Comparison of ENCODE assay signal across 18 cellular contexts in genomic region chr18:31686572-31686971, GRCh38. TPM values are rescaled to one million over a fixed set of nuclear protein-coding genes. Genes with fewer than 3 reads are reported as not detected.
DNase-seq lines count a peak whose midpoint lies in the region; ATAC-seq and TF ChIP-seq lines count a peak whose summit lies in the region.
"Had no signal": no experiment of that assay in that cellular context is flagged by ENCODE, and none has a peak within 500 bp of the region (broad histone marks: within the 10 kb centered on the region; RNA-seq: fewer than 3 reads in every experiment).

No MANE protein-coding gene starts in this region.

- no peak overlapping the region for H3K27ac ChIP-seq in Karpas-422 (ENCODE audit: low read length)
- H3K27ac ChIP-seq: C4-2B had no signal

- no peak overlapping the region for H3K27ac Mint-ChIP-seq in activated naive CD8-positive, alpha-beta T cell
- no peak overlapping the region for H3K27ac Mint-ChIP-seq in activated naive CD8-positive, alpha-beta T cell treated with anti-CD3 and anti-CD28 coated beads, Interleukin-2, amount 50 U/mL, for 24 hours
- H3K27ac Mint-ChIP-seq in brain, result peak overlapping the region in 4 of 5 experiments; percentile 81 to 97 (median 94)
- H3K27ac Mint-ChIP-seq in progenitor cell of endocrine pancreas, result peak overlapping the region; percentile 97
- H3K27ac Mint-ChIP-seq: activated CD4-positive, alpha-beta T cell treated with anti-CD3 and anti-CD28 coated beads, Interleukin-2, amount 10 ng/mL, durations not matched to agents 7 days and 5 days had no signal

- TF ChIP-seq CTCF in brain (conservative IDR thresholded peaks at IDR 0.05), result no peak
- no peak for TF ChIP-seq CTCF in progenitor cell of endocrine pancreas (IDR thresholded peaks at IDR 0.05; ENCODE audit: unreplicated experiment)

- H3K4me3 ChIP-seq in Karpas-422 (ENCODE audit: low read length), result no peak overlapping the region
- H3K4me3 ChIP-seq: MG63, mucosa of descending colon had no signal

- no peaks in the 10 kb centered on the region for H3K9me3 ChIP-seq in Karpas-422 (ENCODE audit: low read length)
- H3K9me3 ChIP-seq: left ventricle myocardium inferior, MG63, mucosa of descending colon had no signal

- H3K36me3 Mint-ChIP-seq in activated naive CD8-positive, alpha-beta T cell, result no peaks in the 10 kb centered on the region
- H3K36me3 Mint-ChIP-seq in activated naive CD8-positive, alpha-beta T cell treated with anti-CD3 and anti-CD28 coated beads, Interleukin-2, amount 50 U/mL, for 24 hours (ENCODE audit: low read depth), result no peaks in the 10 kb centered on the region
- no peaks in the 10 kb centered on the region for H3K36me3 Mint-ChIP-seq in brain
- H3K36me3 Mint-ChIP-seq in progenitor cell of endocrine pancreas (ENCODE audit: insufficient read depth), result no peaks in the 10 kb centered on the region

- no peaks in the 10 kb centered on the region for H3K9me3 Mint-ChIP-seq in activated naive CD8-positive, alpha-beta T cell (ENCODE audit: low read depth)
- no peaks in the 10 kb centered on the region for H3K9me3 Mint-ChIP-seq in activated naive CD8-positive, alpha-beta T cell treated with anti-CD3 and anti-CD28 coated beads, Interleukin-2, amount 50 U/mL, for 24 hours
- H3K9me3 Mint-ChIP-seq in brain (no peaks in the 10 kb centered on the region), progenitor cell of endocrine pancreas (ENCODE audit: low read depth) (no peaks in the 10 kb centered on the region)
- H3K9me3 Mint-ChIP-seq: activated CD4-positive, alpha-beta T cell treated with anti-CD3 and anti-CD28 coated beads, Interleukin-2, amount 10 ng/mL, durations not matched to agents 7 days and 5 days had no signal

- peaks cover 11% of the 10 kb centered on the region for H3K4me1 Mint-ChIP-seq in activated naive CD8-positive, alpha-beta T cell (ENCODE audit: low read depth)
- H3K4me1 Mint-ChIP-seq in activated naive CD8-positive, alpha-beta T cell treated with anti-CD3 and anti-CD28 coated beads, Interleukin-2, amount 50 U/mL, for 24 hours, result peaks cover 12% of the 10 kb centered on the region
- H3K4me1 Mint-ChIP-seq in brain (peaks cover 37% of the 10 kb centered on the region), progenitor cell of endocrine pancreas (ENCODE audit: low read depth) (peaks cover 24% of the 10 kb centered on the region)

- no peak for DNase-seq in activated naive CD8-positive, alpha-beta T cell treated with anti-CD3 and anti-CD28 coated beads, Interleukin-2, amount 50 U/mL, for 24 hours
- no peak for DNase-seq in Karpas-422
- DNase-seq in progenitor cell of endocrine pancreas (ENCODE audit: low spot score, unreplicated experiment), result no peak
- no peak for DNase-seq in amniotic stem cell (lab: John Stamatoyannopoulos, UW)
- DNase-seq: activated CD4-positive, alpha-beta T cell treated with anti-CD3 and anti-CD28 coated beads, Interleukin-2, amount 10 ng/mL, durations not matched to agents 7 days and 5 days; activated CD8-positive, alpha-beta memory T cell treated with anti-CD3 and anti-CD28 coated beads, Interleukin-2, amount 50 U/mL, for 48 hours; activated naive CD4-positive, alpha-beta T cell; effector CD8-positive, alpha-beta T cell; left ventricle myocardium inferior; MG63; mucosa of descending colon; NCI-H226; right cardiac atrium had no signal

- H3K9me2 ChIP-seq in Karpas-422 (replicated peaks; ENCODE audit: insufficient read depth, low read length), result no peaks in the 10 kb centered on the region

- H2AFZ ChIP-seq in Karpas-422 (ENCODE audit: low read length), result no peak overlapping the region

- no peaks in the 10 kb centered on the region for H4K20me1 ChIP-seq in Karpas-422 (ENCODE audit: insufficient read depth, low read depth, low read length)

- H3K27me3 Mint-ChIP-seq in activated naive CD8-positive, alpha-beta T cell, result peaks cover 27% of the 10 kb centered on the region
- peaks cover 41% of the 10 kb centered on the region for H3K27me3 Mint-ChIP-seq in activated naive CD8-positive, alpha-beta T cell treated with anti-CD3 and anti-CD28 coated beads, Interleukin-2, amount 50 U/mL, for 24 hours
- H3K27me3 Mint-ChIP-seq in brain, result peaks cover 11% of the 10 kb centered on the region
- H3K27me3 Mint-ChIP-seq in progenitor cell of endocrine pancreas, result no peaks in the 10 kb centered on the region

- H3K27me3 ChIP-seq in Karpas-422 (ENCODE audit: low read length), result no peaks in the 10 kb centered on the region
- H3K27me3 ChIP-seq: MG63 had no signal

- peaks cover 14% of the 10 kb centered on the region for H3K4me1 ChIP-seq in Karpas-422 (ENCODE audit: low read length)

- peak overlapping the region; percentile 86 for H3K4me3 Mint-ChIP-seq in activated naive CD8-positive, alpha-beta T cell
- no peak overlapping the region for H3K4me3 Mint-ChIP-seq in activated naive CD8-positive, alpha-beta T cell treated with anti-CD3 and anti-CD28 coated beads, Interleukin-2, amount 50 U/mL, for 24 hours
- peak overlapping the region; percentile 60 to 91 (median 87) for H3K4me3 Mint-ChIP-seq in brain
- peak overlapping the region; percentile 40 for H3K4me3 Mint-ChIP-seq in progenitor cell of endocrine pancreas (ENCODE audit: low read depth)

- peak overlapping the region; percentile 81 for H3K4me2 ChIP-seq in Karpas-422 (ENCODE audit: low read depth, low read length, poor library complexity, severe bottlenecking)

- H3K79me2 ChIP-seq in Karpas-422 (ENCODE audit: low read length), result no peaks in the 10 kb centered on the region

- no peak overlapping the region for H3K9ac ChIP-seq in Karpas-422 (ENCODE audit: low read length)

- ATAC-seq in activated naive CD8-positive, alpha-beta T cell treated with anti-CD3 and anti-CD28 coated beads, Interleukin-2, amount 50 U/mL, for 24 hours, result no peak
- ATAC-seq in HG03520 (IDR thresholded peaks at IDR 0.05; ENCODE audit: unreplicated experiment) (no peak), HG03045 (IDR thresholded peaks at IDR 0.05; ENCODE audit: unreplicated experiment) (no peak)

- H3K36me3 ChIP-seq in Karpas-422 (ENCODE audit: insufficient read depth, low read length), result no peaks in the 10 kb centered on the region
- H3K36me3 ChIP-seq: left ventricle myocardium inferior, MG63 had no signal

RNA-seq across cellular contexts. Expression of gene B4GALT6, which starts 2.2 kb away (rescaled TPM):
- total RNA-seq in Karpas-422 (2014; rRNA removed; shearing (Covaris generic); ENCODE audit: low replicate concordance), result 0.47 and 0.97 TPM in 2 replicates
- 3.4 TPM for polyA plus RNA-seq in brain (ENCODE audit: insufficient read depth, low read depth, low replicate concordance)
- 32.2 and 33.1 TPM in 2 replicates for total RNA-seq in progenitor cell of endocrine pancreas

Comparison
In these comparisons a context has a peak if more than half of its experiments do, and no peak if none do; other contexts are left out.
1. H3K27ac Mint-ChIP-seq: peak in brain (4 of 5) and progenitor cell of endocrine pancreas (single experiment); none in activated naive CD8-positive, alpha-beta T cell (single experiment) and activated naive CD8-positive, alpha-beta T cell treated with anti-CD3 and anti-CD28 coated beads, Interleukin-2, amount 50 U/mL, for 24 hours (single experiment).
2. RNA of gene B4GALT6, which starts 2.2 kb away (total RNA-seq): 32.2 to 33.1 TPM in progenitor cell of endocrine pancreas; 0.47 to 0.97 TPM in Karpas-422; every median in the first group is over 10 times any median in the second.